ENCODE assay signal across 19 cellular contexts in the genomic region with DNA sequence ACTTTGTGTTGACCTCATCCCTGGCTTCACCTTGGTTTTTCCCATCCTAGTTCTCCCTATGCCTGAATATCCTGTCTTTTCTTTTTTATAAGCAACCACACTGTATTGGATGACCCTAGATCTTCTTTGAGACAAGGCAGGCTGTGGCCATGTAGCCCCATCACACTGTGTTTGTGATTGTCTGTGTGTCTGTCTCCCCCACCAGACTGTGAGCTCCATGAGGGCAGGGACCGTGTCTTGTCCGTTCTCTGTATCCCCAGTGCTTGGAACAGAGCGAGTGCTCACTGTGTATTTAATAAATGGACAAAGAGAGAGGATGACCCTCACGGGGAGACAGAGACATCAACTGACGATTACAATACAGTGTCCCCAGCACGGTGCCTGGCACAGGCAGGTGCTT. TPM values are rescaled to one million over a fixed set of nuclear protein-coding genes. Genes with fewer than 3 reads are reported as not detected.
DNase-seq lines count a peak whose midpoint lies in the region; ATAC-seq, FAIRE-seq and TF ChIP-seq lines count a peak whose summit lies in the region.
"Had no signal": no experiment of that assay in that cellular context is flagged by ENCODE, and none has a peak within 500 bp of the region (broad histone marks: within the 10 kb centered on the region; RNA-seq: fewer than 3 reads in every experiment).

No MANE protein-coding gene starts in this region.

- H3K36me3 ChIP-seq in HepG2 (replicated peaks in 1 of 2; ENCODE audit: control insufficient read depth in 1 of 2, insufficient read depth in 2 of 2, low read length in 2 of 2) (peaks cover 19 to 33% of the 10 kb centered on the region in 2 experiments; a peak in 4 of 5 replicates), right lobe of liver (peaks cover 0 to 26% (median 3%) of the 10 kb centered on the region in 4 donors)

- CTCF ChIA-PET in HepG2 (lab: Yijun Ruan, JAX; ENCODE audit: low intra/inter-chr PET ratio, low total read pairs) (no interaction called here), activated B cell treated with CpG ODN at 0.5 μM for 24 hours (lab: Charles Lee) (interaction anchor here (1.6 kb wide), 1 partner anchor 107 kb away, joined by 8 read pairs; no protein-coding TSS in a partner anchor), GM10248 (lab: Yijun Ruan, JAX) (interaction anchor here (1.5 to 2.6 kb wide), 5 partner anchors 9 to 107 kb away, joined by 4 to 12 read pairs (median 6); no protein-coding TSS in a partner anchor)

- no TSS peak for BruUV-seq in HepG2 (replicated peaks; lab: Mats Ljungman, UMichigan)

- no peaks in the 10 kb centered on the region for H4K20me1 ChIP-seq in HepG2 (ENCODE audit: insufficient read depth, low read length)

- intact Hi-C loops in HepG2 (cut with micrococcal nuclease; ENCODE audit: unreplicated experiment) = no loop called here
- intact Hi-C loops in right lobe of liver (cut with DNase I) = no loop called here
- intact Hi-C loops in activated B cell treated with CpG ODN at 0.5 μM for 24 hours (cut with micrococcal nuclease) = loop anchor here (5.0 kb wide), 1 partner anchor 35 kb away; no protein-coding TSS in a partner anchor

- H3K9me3 ChIP-seq in HepG2 (ENCODE audit: low read length) (no peaks in the 10 kb centered on the region), right lobe of liver (no peaks in the 10 kb centered on the region)
- H3K9me3 ChIP-seq: A549 had no signal

- in situ Hi-C loops in HepG2 (cut with HindIII; ENCODE audit: extremely low pct_ligation_motif_present, low pct_unique_long_range_greater_than_20kb) = no loop called here

- peak overlapping the region; percentile 8 for H3K4me3 Mint-ChIP-seq in activated B cell treated with CpG ODN at 0.5 μM for 24 hours
- peak overlapping the region in 3 of 5 donors; percentile 0 to 38 (median 2) for H3K4me3 Mint-ChIP-seq in immature natural killer cell
- H3K4me3 Mint-ChIP-seq in type B pancreatic cell = peak overlapping the region; percentile 29
- H3K4me3 Mint-ChIP-seq: CD8-positive, alpha-beta T cell had no signal

- 73% methylated on average over 6 of the region's 6 CpGs for WGBS in HepG2 (ENCODE audit: low lambda C conversion rate)
- 61% methylated on average over 3 of the region's 6 CpGs for WGBS in right lobe of liver (ENCODE audit: insufficient coverage, low coverage, low lambda C conversion rate, missing lambda C conversion rate)

- H3K9ac ChIP-seq in HepG2 (ENCODE audit: insufficient read depth, low read depth, low read length) = no peak overlapping the region

- H3K79me2 ChIP-seq in HepG2 (ENCODE audit: insufficient read depth, low read length) = peaks cover under 1% of the 10 kb centered on the region

- H3K27ac ChIP-seq in HepG2 (ENCODE audit: extremely low read length, insufficient read depth, low read length) (no peak overlapping the region), right lobe of liver (no peak overlapping the region)
- H3K27ac ChIP-seq: A549 had no signal

- H3K4me2 ChIP-seq in HepG2 (ENCODE audit: low read depth, low read length) = no peak overlapping the region
- H3K4me2 ChIP-seq: A549 had no signal

- TF ChIP-seq EP300 in HepG2 (IDR thresholded peaks at IDR 0.05; ENCODE audit: low read depth in 2 of 2, low read length in 2 of 2) (no peak), HepG2 (CRISPR knock-in tag; IDR thresholded peaks at IDR 0.05; ENCODE audit: borderline replicate concordance) (no peak)

- ATAC-seq in HepG2 = no peak
- no peak for ATAC-seq in right lobe of liver
- no peak for ATAC-seq in activated B cell treated with CpG ODN at 0.5 μM for 24 hours (ENCODE audit: low read depth)
- ATAC-seq in GM21619 (IDR thresholded peaks at IDR 0.05; ENCODE audit: unreplicated experiment) = no peak
- no peak for ATAC-seq in HG03159 (IDR thresholded peaks at IDR 0.05; ENCODE audit: unreplicated experiment)
- ATAC-seq: A549; CD8-positive, alpha-beta T cell had no signal

- H3K4me1 ChIP-seq in HepG2 (ENCODE audit: insufficient read depth, low read length) (peaks cover 50% of the 10 kb centered on the region), right lobe of liver (no peaks in the 10 kb centered on the region)

- no peak overlapping the region for H2AFZ ChIP-seq in HepG2 (ENCODE audit: low read length)

- TF ChIP-seq POLR2A in HepG2 (IDR thresholded peaks at IDR 0.05; ENCODE audit: insufficient read depth in 1 of 2, low read depth in 2 of 2, low read length in 2 of 2) (no peak), right lobe of liver (IDR thresholded peaks at IDR 0.05) (no peak)

- peaks cover 34% of the 10 kb centered on the region for H3K27me3 Mint-ChIP-seq in activated B cell treated with CpG ODN at 0.5 μM for 24 hours
- peaks cover 10 to 19% (median 14%) of the 10 kb centered on the region in 3 donors for H3K27me3 Mint-ChIP-seq in immature natural killer cell (ENCODE audit: low read depth in 3 of 3)
- peaks cover 60% of the 10 kb centered on the region for H3K27me3 Mint-ChIP-seq in type B pancreatic cell

- H3K4me3 ChIP-seq in HepG2 (replicated peaks in 1 of 3; ENCODE audit: insufficient read depth in 1 of 3, low read depth in 2 of 3, low read length in 3 of 3) (no peak overlapping the region), right lobe of liver (no peak overlapping the region)
- H3K4me3 ChIP-seq: A549 had no signal

- peaks cover 14% of the 10 kb centered on the region for H3K4me1 Mint-ChIP-seq in activated B cell treated with CpG ODN at 0.5 μM for 24 hours
- peaks cover 8 to 11% of the 10 kb centered on the region in 2 donors for H3K4me1 Mint-ChIP-seq in immature natural killer cell
- peaks cover 9% of the 10 kb centered on the region for H3K4me1 Mint-ChIP-seq in type B pancreatic cell (ENCODE audit: unreplicated experiment)

- POLR2A ChIA-PET in HepG2 (lab: Yijun Ruan, JAX) = interaction anchor here (1.2 to 2.1 kb wide), 4 partner anchors 9 to 97 kb away, joined by 4 to 7 read pairs (median 5); a partner anchor contains a TSS
- POLR2A ChIA-PET in activated B cell treated with CpG ODN at 0.5 μM for 24 hours (lab: Charles Lee) = interaction anchor here (1.6 kb wide), 1 partner anchor 8 kb away, joined by 3 read pairs; no protein-coding TSS in a partner anchor
- POLR2A ChIA-PET in GM10248 (lab: Yijun Ruan, JAX) = no interaction called here

- H3K27ac Mint-ChIP-seq in activated B cell treated with CpG ODN at 0.5 μM for 24 hours = no peak overlapping the region
- peak overlapping the region in 1 of 6 donors; percentile 20 for H3K27ac Mint-ChIP-seq in immature natural killer cell
- no peak overlapping the region for H3K27ac Mint-ChIP-seq in type B pancreatic cell
- H3K27ac Mint-ChIP-seq: CD8-positive, alpha-beta T cell had no signal

- peaks cover 2% of the 10 kb centered on the region for H3K9me3 Mint-ChIP-seq in activated B cell treated with CpG ODN at 0.5 μM for 24 hours
- peaks cover 0 to 3% (median 0%) of the 10 kb centered on the region in 6 donors for H3K9me3 Mint-ChIP-seq in immature natural killer cell
- no peaks in the 10 kb centered on the region for H3K9me3 Mint-ChIP-seq in type B pancreatic cell
- H3K9me3 Mint-ChIP-seq: CD8-positive, alpha-beta T cell had no signal

- no peak for TF ChIP-seq RAD21 in HepG2 (CRISPR knock-in tag; IDR thresholded peaks at IDR 0.05)

- H3K27me3 ChIP-seq in HepG2 (ENCODE audit: control insufficient read depth in 1 of 2, insufficient read depth in 2 of 2, low read length in 2 of 2) (peaks cover 10 to 36% of the 10 kb centered on the region in 2 experiments; a peak in 4 of 5 replicates), right lobe of liver (no peaks in the 10 kb centered on the region)

- no peak for FAIRE-seq in HepG2 (lab: Jason Lieb, UNC)
- FAIRE-seq: A549 had no signal

- no peak for TF ChIP-seq CTCF in HepG2 (CRISPR knock-in tag; IDR thresholded peaks at IDR 0.05)
- no peak for TF ChIP-seq CTCF in right lobe of liver (IDR thresholded peaks at IDR 0.05)
- TF ChIP-seq CTCF in activated B cell treated with CpG ODN at 0.5 μM for 24 hours (IDR thresholded peaks at IDR 0.05) = no peak
- TF ChIP-seq CTCF in type B pancreatic cell (conservative IDR thresholded peaks at IDR 0.05) = no peak
- TF ChIP-seq CTCF in GM10248 (IDR thresholded peaks at IDR 0.05; ENCODE audit: control extremely low read depth, extremely low read depth, low read depth, missing control alignments) = no peak

- H3K36me3 Mint-ChIP-seq in activated B cell treated with CpG ODN at 0.5 μM for 24 hours (ENCODE audit: low read depth) (peaks cover 34% of the 10 kb centered on the region), immature natural killer cell (peaks cover 0 to 11% (median 9%) of the 10 kb centered on the region in 3 donors), type B pancreatic cell (peaks cover 9% of the 10 kb centered on the region)

- DNase-seq in HepG2 (ENCODE audit: low spot score) (no peak), right lobe of liver (no peak), activated B cell treated with CpG ODN at 0.5 μM for 24 hours (no peak), immature natural killer cell (no peak), type B pancreatic cell (ENCODE audit: extremely low spot score, unreplicated experiment) (no peak), GM10248 (ENCODE audit: extremely low spot score) (no peak)
- DNase-seq: CD8-positive, alpha-beta T cell; HCEC 1CT; KBM-7; NCI-H1048; NCI-H146; NCI-H226; NCI-H526 treated with DMSO at 0.1 percent for 48 hours had no signal

RNA-seq across cellular contexts. Expression of a gene that starts 7.1 kb away (rescaled TPM):
- 119 and 151 TPM in 2 replicates for total RNA-seq in HepG2 (2016; rRNA removed; fragmentation: Illumina TruSeq; extraction: Trizol)
- 410 and 476 TPM in 2 replicates for total RNA-seq in HepG2 (2016; cell fraction: cytosol; rRNA removed; fragmentation: Illumina TruSeq; extraction: Trizol; ENCODE audit: low read depth)
- total RNA-seq in HepG2 (2016; cell fraction: insoluble cytoplasmic fraction; rRNA removed; fragmentation: Illumina TruSeq; extraction: Trizol) = 99.0 and 156 TPM in 2 replicates
- 478 and 550 TPM in 2 replicates for total RNA-seq in HepG2 (2016; cell fraction: membrane; rRNA removed; fragmentation: Illumina TruSeq; extraction: Trizol)
- total RNA-seq in HepG2 (2016; cell fraction: nucleus; rRNA removed; fragmentation: Illumina TruSeq; extraction: Trizol) = 88.4 and 102 TPM in 2 replicates
- 144 and 164 TPM in 2 replicates for polyA plus RNA-seq in HepG2 (2011; rRNA removed)
- 120 and 173 TPM in 2 replicates for polyA plus RNA-seq in HepG2 (2011; cell fraction: cytosol; rRNA removed)
- 432 and 489 TPM in 2 replicates for polyA plus RNA-seq in HepG2 (2011; cell fraction: nucleus; rRNA removed)
- 90.6 and 129 TPM in 2 replicates for polyA plus RNA-seq in HepG2 (2012)
- polyA plus RNA-seq in HepG2 (2016; cell fraction: cytosol; fragmentation: Illumina TruSeq; extraction: Trizol; ENCODE audit: low read depth) = 809 and 889 TPM in 2 replicates
- polyA plus RNA-seq in HepG2 (2016; cell fraction: insoluble cytoplasmic fraction; fragmentation: Illumina TruSeq; extraction: Trizol; ENCODE audit: low read depth) = 161 and 204 TPM in 2 replicates
- 764 and 806 TPM in 2 replicates for polyA plus RNA-seq in HepG2 (2016; cell fraction: membrane; fragmentation: Illumina TruSeq; extraction: Trizol; ENCODE audit: low read depth)
- 299 and 303 TPM in 2 replicates for polyA plus RNA-seq in HepG2 (2016; cell fraction: nucleus; fragmentation: Illumina TruSeq; extraction: Trizol; ENCODE audit: insufficient read depth, low read depth)
- polyA minus RNA-seq in HepG2 (2011; rRNA and poly(A)+ RNA removed; ENCODE audit: low replicate concordance) = 136 and 157 TPM in 2 replicates
- polyA minus RNA-seq in HepG2 (2011; cell fraction: cytosol; rRNA and poly(A)+ RNA removed) = 35.4 and 57.5 TPM in 2 replicates
- 45.3 and 47.1 TPM in 2 replicates for polyA minus RNA-seq in HepG2 (2011; cell fraction: nucleus; rRNA and poly(A)+ RNA removed)
- 100 to 1,000 TPM in 2 of 6 experiments, 10 to 100 TPM in 4; 56.3 to 111 (median 64.6) TPM for total RNA-seq in right lobe of liver
- 119 and 129 TPM in 2 replicates for total RNA-seq in activated B cell treated with CpG ODN at 0.5 μM for 24 hours
- 100 to 1,000 TPM; 125 to 158 (median 127) TPM for polyA plus RNA-seq in immature natural killer cell
- total RNA-seq in type B pancreatic cell (ENCODE audit: low replicate concordance) = 137 and 169 TPM in 2 replicates

RNA-seq across cellular contexts. Expression of a gene that starts 9.1 kb away (rescaled TPM):
- total RNA-seq in HepG2 (2016; rRNA removed; fragmentation: Illumina TruSeq; extraction: Trizol) = not detected in 2 replicates
- total RNA-seq in HepG2 (2016; cell fraction: cytosol; rRNA removed; fragmentation: Illumina TruSeq; extraction: Trizol; ENCODE audit: low read depth) = not detected in 2 replicates
- 0.04 TPM in 1 of 2 replicates, not detected in the other for total RNA-seq in HepG2 (2016; cell fraction: insoluble cytoplasmic fraction; rRNA removed; fragmentation: Illumina TruSeq; extraction: Trizol)
- total RNA-seq in HepG2 (2016; cell fraction: membrane; rRNA removed; fragmentation: Illumina TruSeq; extraction: Trizol) = 0.31 TPM in 1 of 2 replicates, not detected in the other
- not detected in 2 replicates for total RNA-seq in HepG2 (2016; cell fraction: nucleus; rRNA removed; fragmentation: Illumina TruSeq; extraction: Trizol)
- 0.25 and 0.33 TPM in 2 replicates for polyA plus RNA-seq in HepG2 (2011; rRNA removed)
- polyA plus RNA-seq in HepG2 (2011; cell fraction: cytosol; rRNA removed) = 0.32 and 0.42 TPM in 2 replicates
- 0.97 and 1.1 TPM in 2 replicates for polyA plus RNA-seq in HepG2 (2011; cell fraction: nucleus; rRNA removed)
- polyA plus RNA-seq in HepG2 (2012) = 0.11 and 0.43 TPM in 2 replicates
- 0.18 TPM in 2 replicates for polyA plus RNA-seq in HepG2 (2016; cell fraction: cytosol; fragmentation: Illumina TruSeq; extraction: Trizol; ENCODE audit: low read depth)
- polyA plus RNA-seq in HepG2 (2016; cell fraction: insoluble cytoplasmic fraction; fragmentation: Illumina TruSeq; extraction: Trizol; ENCODE audit: low read depth) = 0.21 and 0.33 TPM in 2 replicates
- 0.07 TPM in 1 of 2 replicates, not detected in the other for polyA plus RNA-seq in HepG2 (2016; cell fraction: membrane; fragmentation: Illumina TruSeq; extraction: Trizol; ENCODE audit: low read depth)
- 0.33 TPM in 1 of 2 replicates, not detected in the other for polyA plus RNA-seq in HepG2 (2016; cell fraction: nucleus; fragmentation: Illumina TruSeq; extraction: Trizol; ENCODE audit: insufficient read depth, low read depth)
- polyA minus RNA-seq in HepG2 (2011; rRNA and poly(A)+ RNA removed; ENCODE audit: low replicate concordance) = 0.48 TPM in 1 of 2 replicates, not detected in the other
- not detected in 2 replicates for polyA minus RNA-seq in HepG2 (2011; cell fraction: cytosol; rRNA and poly(A)+ RNA removed)
- 0.50 TPM in 1 of 2 replicates, not detected in the other for polyA minus RNA-seq in HepG2 (2011; cell fraction: nucleus; rRNA and poly(A)+ RNA removed)
- under 1 TPM in 2 of 6 experiments, not detected in 4; 0.12 to 0.75 TPM for total RNA-seq in right lobe of liver
- 0.07 and 0.17 TPM in 2 replicates for total RNA-seq in activated B cell treated with CpG ODN at 0.5 μM for 24 hours
- polyA plus RNA-seq in immature natural killer cell = not detected
- total RNA-seq in type B pancreatic cell (ENCODE audit: low replicate concordance) = 10.3 and 12.3 TPM in 2 replicates

RNA-seq across cellular contexts. Expression of a gene that starts 27.6 kb away (rescaled TPM):
- total RNA-seq in HepG2 (2016; rRNA removed; fragmentation: Illumina TruSeq; extraction: Trizol) = 41.2 and 86.6 TPM in 2 replicates
- total RNA-seq in HepG2 (2016; cell fraction: cytosol; rRNA removed; fragmentation: Illumina TruSeq; extraction: Trizol; ENCODE audit: low read depth) = 14.7 and 16.4 TPM in 2 replicates
- 36.4 and 95.6 TPM in 2 replicates for total RNA-seq in HepG2 (2016; cell fraction: insoluble cytoplasmic fraction; rRNA removed; fragmentation: Illumina TruSeq; extraction: Trizol)
- total RNA-seq in HepG2 (2016; cell fraction: membrane; rRNA removed; fragmentation: Illumina TruSeq; extraction: Trizol) = 24.9 and 32.7 TPM in 2 replicates
- total RNA-seq in HepG2 (2016; cell fraction: nucleus; rRNA removed; fragmentation: Illumina TruSeq; extraction: Trizol) = 81.7 and 101 TPM in 2 replicates
- polyA plus RNA-seq in HepG2 (2011; rRNA removed) = 143 and 195 TPM in 2 replicates
- polyA plus RNA-seq in HepG2 (2011; cell fraction: cytosol; rRNA removed) = 82.9 and 130 TPM in 2 replicates
- polyA plus RNA-seq in HepG2 (2011; cell fraction: nucleus; rRNA removed) = 653 and 705 TPM in 2 replicates
- 166 and 219 TPM in 2 replicates for polyA plus RNA-seq in HepG2 (2012)
- polyA plus RNA-seq in HepG2 (2016; cell fraction: cytosol; fragmentation: Illumina TruSeq; extraction: Trizol; ENCODE audit: low read depth) = 23.3 and 23.7 TPM in 2 replicates
- polyA plus RNA-seq in HepG2 (2016; cell fraction: insoluble cytoplasmic fraction; fragmentation: Illumina TruSeq; extraction: Trizol; ENCODE audit: low read depth) = 50.3 and 62.4 TPM in 2 replicates
- 32.0 and 32.7 TPM in 2 replicates for polyA plus RNA-seq in HepG2 (2016; cell fraction: membrane; fragmentation: Illumina TruSeq; extraction: Trizol; ENCODE audit: low read depth)
- polyA plus RNA-seq in HepG2 (2016; cell fraction: nucleus; fragmentation: Illumina TruSeq; extraction: Trizol; ENCODE audit: insufficient read depth, low read depth) = 211 and 219 TPM in 2 replicates
- 65.4 and 170 TPM in 2 replicates for polyA minus RNA-seq in HepG2 (2011; rRNA and poly(A)+ RNA removed; ENCODE audit: low replicate concordance)
- polyA minus RNA-seq in HepG2 (2011; cell fraction: cytosol; rRNA and poly(A)+ RNA removed) = 146 and 172 TPM in 2 replicates
- polyA minus RNA-seq in HepG2 (2011; cell fraction: nucleus; rRNA and poly(A)+ RNA removed) = 48.2 and 74.1 TPM in 2 replicates
- total RNA-seq in right lobe of liver = 100 to 1,000 TPM in 5 of 6 experiments, 10 to 100 TPM in 1; 84.5 to 230 (median 150) TPM
- 229 and 250 TPM in 2 replicates for total RNA-seq in activated B cell treated with CpG ODN at 0.5 μM for 24 hours
- polyA plus RNA-seq in immature natural killer cell = 100 to 1,000 TPM in 1 of 3 donors, 10 to 100 TPM in 2; 50.9 to 103 (median 73.3) TPM
- total RNA-seq in type B pancreatic cell (ENCODE audit: low replicate concordance) = 183 and 236 TPM in 2 replicates

RNA-seq across cellular contexts. Expression of a gene that starts 46.1 kb away (rescaled TPM):
- total RNA-seq in HepG2 (2016; rRNA removed; fragmentation: Illumina TruSeq; extraction: Trizol) = 1.0 and 1.8 TPM in 2 replicates
- 0.44 and 1.2 TPM in 2 replicates for total RNA-seq in HepG2 (2016; cell fraction: cytosol; rRNA removed; fragmentation: Illumina TruSeq; extraction: Trizol; ENCODE audit: low read depth)
- 0.97 and 2.0 TPM in 2 replicates for total RNA-seq in HepG2 (2016; cell fraction: insoluble cytoplasmic fraction; rRNA removed; fragmentation: Illumina TruSeq; extraction: Trizol)
- total RNA-seq in HepG2 (2016; cell fraction: membrane; rRNA removed; fragmentation: Illumina TruSeq; extraction: Trizol) = 1.4 and 2.0 TPM in 2 replicates
- total RNA-seq in HepG2 (2016; cell fraction: nucleus; rRNA removed; fragmentation: Illumina TruSeq; extraction: Trizol) = 1.8 and 2.4 TPM in 2 replicates
- 3.6 and 5.8 TPM in 2 replicates for polyA plus RNA-seq in HepG2 (2011; rRNA removed)
- polyA plus RNA-seq in HepG2 (2011; cell fraction: cytosol; rRNA removed) = 3.3 and 4.9 TPM in 2 replicates
- polyA plus RNA-seq in HepG2 (2011; cell fraction: nucleus; rRNA removed) = 5.7 and 6.2 TPM in 2 replicates
- 3.9 and 7.7 TPM in 2 replicates for polyA plus RNA-seq in HepG2 (2012)
- polyA plus RNA-seq in HepG2 (2016; cell fraction: cytosol; fragmentation: Illumina TruSeq; extraction: Trizol; ENCODE audit: low read depth) = 0.99 and 1.1 TPM in 2 replicates
- polyA plus RNA-seq in HepG2 (2016; cell fraction: insoluble cytoplasmic fraction; fragmentation: Illumina TruSeq; extraction: Trizol; ENCODE audit: low read depth) = 0.66 and 0.71 TPM in 2 replicates
- 0.84 and 1.1 TPM in 2 replicates for polyA plus RNA-seq in HepG2 (2016; cell fraction: membrane; fragmentation: Illumina TruSeq; extraction: Trizol; ENCODE audit: low read depth)
- 3.3 and 3.5 TPM in 2 replicates for polyA plus RNA-seq in HepG2 (2016; cell fraction: nucleus; fragmentation: Illumina TruSeq; extraction: Trizol; ENCODE audit: insufficient read depth, low read depth)
- 1.3 and 9.8 TPM in 2 replicates for polyA minus RNA-seq in HepG2 (2011; rRNA and poly(A)+ RNA removed; ENCODE audit: low replicate concordance)
- polyA minus RNA-seq in HepG2 (2011; cell fraction: cytosol; rRNA and poly(A)+ RNA removed) = 3.0 and 3.8 TPM in 2 replicates
- polyA minus RNA-seq in HepG2 (2011; cell fraction: nucleus; rRNA and poly(A)+ RNA removed) = 1.3 and 2.7 TPM in 2 replicates
- under 1 TPM; 0.16 to 0.68 (median 0.39) TPM for total RNA-seq in right lobe of liver
- 0.49 and 0.75 TPM in 2 replicates for total RNA-seq in activated B cell treated with CpG ODN at 0.5 μM for 24 hours
- polyA plus RNA-seq in immature natural killer cell = under 1 TPM in 1 of 3 donors, not detected in 2; 0.07 TPM
- total RNA-seq in type B pancreatic cell (ENCODE audit: low replicate concordance) = 13.3 and 34.7 TPM in 2 replicates

RNA-seq across cellular contexts. Expression of a gene that starts 49.6 kb away (rescaled TPM):
- not detected in 2 replicates for total RNA-seq in HepG2 (2016; rRNA removed; fragmentation: Illumina TruSeq; extraction: Trizol)
- not detected in 2 replicates for total RNA-seq in HepG2 (2016; cell fraction: cytosol; rRNA removed; fragmentation: Illumina TruSeq; extraction: Trizol; ENCODE audit: low read depth)
- total RNA-seq in HepG2 (2016; cell fraction: insoluble cytoplasmic fraction; rRNA removed; fragmentation: Illumina TruSeq; extraction: Trizol) = not detected in 2 replicates
- total RNA-seq in HepG2 (2016; cell fraction: membrane; rRNA removed; fragmentation: Illumina TruSeq; extraction: Trizol) = not detected in 2 replicates
- not detected in 2 replicates for total RNA-seq in HepG2 (2016; cell fraction: nucleus; rRNA removed; fragmentation: Illumina TruSeq; extraction: Trizol)
- 0.01 TPM in 1 of 2 replicates, not detected in the other for polyA plus RNA-seq in HepG2 (2011; rRNA removed)
- not detected in 2 replicates for polyA plus RNA-seq in HepG2 (2011; cell fraction: cytosol; rRNA removed)
- polyA plus RNA-seq in HepG2 (2011; cell fraction: nucleus; rRNA removed) = 0.03 TPM in 1 of 2 replicates, not detected in the other
- polyA plus RNA-seq in HepG2 (2012) = not detected in 2 replicates
- polyA plus RNA-seq in HepG2 (2016; cell fraction: cytosol; fragmentation: Illumina TruSeq; extraction: Trizol; ENCODE audit: low read depth) = not detected in 2 replicates
- polyA plus RNA-seq in HepG2 (2016; cell fraction: insoluble cytoplasmic fraction; fragmentation: Illumina TruSeq; extraction: Trizol; ENCODE audit: low read depth) = not detected in 2 replicates
- not detected in 2 replicates for polyA plus RNA-seq in HepG2 (2016; cell fraction: membrane; fragmentation: Illumina TruSeq; extraction: Trizol; ENCODE audit: low read depth)
- not detected in 2 replicates for polyA plus RNA-seq in HepG2 (2016; cell fraction: nucleus; fragmentation: Illumina TruSeq; extraction: Trizol; ENCODE audit: insufficient read depth, low read depth)
- polyA minus RNA-seq in HepG2 (2011; rRNA and poly(A)+ RNA removed; ENCODE audit: low replicate concordance) = not detected in 2 replicates
- not detected in 2 replicates for polyA minus RNA-seq in HepG2 (2011; cell fraction: cytosol; rRNA and poly(A)+ RNA removed)
- not detected in 2 replicates for polyA minus RNA-seq in HepG2 (2011; cell fraction: nucleus; rRNA and poly(A)+ RNA removed)
- 10 to 100 TPM in 1 of 6 experiments, 1 to 10 TPM in 2, under 1 TPM in 3; 0.06 to 31.8 (median 1.2) TPM for total RNA-seq in right lobe of liver
- total RNA-seq in activated B cell treated with CpG ODN at 0.5 μM for 24 hours = 0.10 and 0.13 TPM in 2 replicates
- polyA plus RNA-seq in immature natural killer cell = under 1 TPM in 1 of 3 donors, not detected in 2; 0.23 TPM
- not detected in 2 replicates for total RNA-seq in type B pancreatic cell (ENCODE audit: low replicate concordance)
- total RNA-seq: CD8-positive, alpha-beta T cell; HT1080; OCI-LY7; RPMI7951 had no signal
- polyA plus RNA-seq: A549 had no signal
